In genomic region chr6:129133770-129134192, GRCh38 we compare ENCODE assay signal across 17 cellular contexts.
DNase-seq lines count a peak whose midpoint lies in the region; ATAC-seq, FAIRE-seq and TF ChIP-seq lines count a peak whose summit lies in the region.
"Had no signal": no experiment of that assay in that cellular context is flagged by ENCODE, and none has a peak within 500 bp of the region (broad histone marks: within the 10 kb centered on the region; RNA-seq: fewer than 3 reads in every experiment).

No MANE protein-coding gene starts in this region.

- WGBS in heart right ventricle, 2 donors, result 18 to 20% methylated on average over 5 of the region's 5 CpGs
- WGBS in small intestine, 3 donors, result 41 to 45% (median 42%) methylated on average over 5 of the region's 5 CpGs

- H3K9me3 ChIP-seq in heart right ventricle (no peaks in the 10 kb centered on the region), small intestine (ENCODE audit: control insufficient read depth, low read depth) (no peaks in the 10 kb centered on the region)

- no peak overlapping the region for H3K4me3 Mint-ChIP-seq in stimulated activated naive B cell treated with anti-CD40 and anti-IgM and Interleukin-4, amounts not matched to agents 10 μg/mL and 1 μg/mL and 100 μg/mL, for 72 hours
- H3K4me3 Mint-ChIP-seq: natural killer cell treated with Interleukin-12 subunit alpha and Interleukin-12 subunit beta and Interleukin-15 and Interleukin-18, amount 100 ng/mL, for 72 hours had no signal

- peak overlapping the region; percentile 36 to 92 (median 71) for H3K27ac ChIP-seq in heart right ventricle
- H3K27ac ChIP-seq in small intestine (ENCODE audit: low read depth in 1 of 2, low read length in 1 of 2), result no peak overlapping the region
- H3K27ac ChIP-seq: foreskin keratinocyte had no signal

- no peak overlapping the region for H3K4me3 ChIP-seq in choroid plexus epithelial cell (ENCODE audit: low read depth, low read length)
- H3K4me3 ChIP-seq in heart right ventricle, result no peak overlapping the region
- H3K4me3 ChIP-seq in small intestine (ENCODE audit: low read depth in 1 of 2, low read length in 2 of 2), result no peak overlapping the region
- H3K4me3 ChIP-seq: skin epidermis had no signal

- H3K36me3 ChIP-seq in heart right ventricle (no peaks in the 10 kb centered on the region), small intestine (ENCODE audit: control insufficient read depth in 2 of 2, insufficient read depth in 2 of 2, low read length in 2 of 2) (no peaks in the 10 kb centered on the region)

- TF ChIP-seq CTCF in choroid plexus epithelial cell (conservative IDR thresholded peaks at IDR 0.05; ENCODE audit: low read depth, low read length), result no peak
- no peak for TF ChIP-seq CTCF in heart right ventricle (IDR thresholded peaks at IDR 0.05)

- H3K27me3 ChIP-seq in heart right ventricle, result no peaks in the 10 kb centered on the region
- no peaks in the 10 kb centered on the region for H3K27me3 ChIP-seq in small intestine (ENCODE audit: control insufficient read depth in 2 of 2, insufficient read depth in 2 of 2, low read length in 2 of 2)
- H3K27me3 ChIP-seq: foreskin keratinocyte had no signal

- H3K9me3 Mint-ChIP-seq in stimulated activated naive B cell treated with anti-CD40 and anti-IgM and Interleukin-4, amounts not matched to agents 10 μg/mL and 1 μg/mL and 100 μg/mL, for 72 hours, result no peaks in the 10 kb centered on the region
- H3K9me3 Mint-ChIP-seq: natural killer cell treated with Interleukin-12 subunit alpha and Interleukin-12 subunit beta and Interleukin-15 and Interleukin-18, amount 100 ng/mL, for 72 hours had no signal

- FAIRE-seq in small intestine (lab: Jason Lieb, UNC), result no peak
- FAIRE-seq: D721Med, kidney had no signal

- ATAC-seq in heart right ventricle, result peak; percentile 37 to 81 (median 74)
- peak; percentile 70 for ATAC-seq in sciatic nerve
- no peak for ATAC-seq in stimulated activated naive B cell treated with anti-CD40 and anti-IgM and Interleukin-4, amounts not matched to agents 10 μg/mL and 1 μg/mL and 100 μg/mL, for 72 hours (replicated peaks)
- ATAC-seq: foreskin keratinocyte; natural killer cell treated with Interleukin-12 subunit alpha and Interleukin-12 subunit beta and Interleukin-15 and Interleukin-18, amount 100 ng/mL, for 72 hours had no signal

- intact Hi-C loops in heart right ventricle (cut with DNase I) (loop anchor here in 3 of 10 donors (2.0 to 10.0 kb wide), 5 partner anchors 17 to 249 kb away; partner anchors contain the start of gene LAMA2 (in 2 of the 3)), sciatic nerve (cut with DNase I) (no loop called here)

- no peaks in the 10 kb centered on the region for H3K36me3 Mint-ChIP-seq in stimulated activated naive B cell treated with anti-CD40 and anti-IgM and Interleukin-4, amounts not matched to agents 10 μg/mL and 1 μg/mL and 100 μg/mL, for 72 hours
- H3K36me3 Mint-ChIP-seq: natural killer cell treated with Interleukin-12 subunit alpha and Interleukin-12 subunit beta and Interleukin-15 and Interleukin-18, amount 100 ng/mL, for 72 hours had no signal

- no peaks in the 10 kb centered on the region for H3K4me1 Mint-ChIP-seq in stimulated activated naive B cell treated with anti-CD40 and anti-IgM and Interleukin-4, amounts not matched to agents 10 μg/mL and 1 μg/mL and 100 μg/mL, for 72 hours

- no peaks in the 10 kb centered on the region for H3K27me3 Mint-ChIP-seq in stimulated activated naive B cell treated with anti-CD40 and anti-IgM and Interleukin-4, amounts not matched to agents 10 μg/mL and 1 μg/mL and 100 μg/mL, for 72 hours

- H3K4me1 ChIP-seq in heart right ventricle, result peaks cover 8 to 90% (median 67%) of the 10 kb centered on the region in 9 donors
- H3K4me1 ChIP-seq in small intestine (ENCODE audit: control insufficient read depth in 2 of 2, insufficient read depth in 1 of 2, low read depth in 1 of 2, low read length in 1 of 2), result no peaks in the 10 kb centered on the region
- H3K4me1 ChIP-seq: foreskin keratinocyte had no signal

- no peak overlapping the region for H3K27ac Mint-ChIP-seq in stimulated activated naive B cell treated with anti-CD40 and anti-IgM and Interleukin-4, amounts not matched to agents 10 μg/mL and 1 μg/mL and 100 μg/mL, for 72 hours
- H3K27ac Mint-ChIP-seq: natural killer cell treated with Interleukin-12 subunit alpha and Interleukin-12 subunit beta and Interleukin-15 and Interleukin-18, amount 100 ng/mL, for 72 hours had no signal

- DNase-seq in AG08396 (ENCODE audit: low spot score) (peak; percentile 10), choroid plexus epithelial cell (ENCODE audit: low read depth) (peak; percentile 84), heart right ventricle (peak in 1 of 2 donors; percentile 10), sciatic nerve (ENCODE audit: low spot score) (no peak), small intestine (no peak), NCI-H2227 treated with DMSO at 0.1 percent for 48 hours (lab: John Stamatoyannopoulos, UW) (no peak), hippocampal formation (lab: John Stamatoyannopoulos, UW) (no peak)
- DNase-seq in stimulated activated naive B cell treated with anti-CD40 and anti-IgM and Interleukin-4, amounts not matched to agents 10 μg/mL and 1 μg/mL and 100 μg/mL, for 72 hours, result no peak
- DNase-seq: activated CD8-positive, alpha-beta memory T cell treated with anti-CD3 and anti-CD28 coated beads for 24 hours; activated gamma-delta T cell; foreskin keratinocyte; kidney; MM.1S; SIG-M5 had no signal

Comparison
In these comparisons a context has a peak if more than half of its experiments do, and no peak if none do; other contexts are left out.
1. DNase-seq: peak in AG08396 (single experiment) and choroid plexus epithelial cell (single experiment); none in sciatic nerve (single experiment), stimulated activated naive B cell treated with anti-CD40 and anti-IgM and Interleukin-4, amounts not matched to agents 10 μg/mL and 1 μg/mL and 100 μg/mL, for 72 hours (single experiment), small intestine (single experiment), NCI-H2227 treated with DMSO at 0.1 percent for 48 hours (single experiment) and hippocampal formation (0 of 2).
2. ATAC-seq: peak in heart right ventricle (8 of 8) and sciatic nerve (single experiment); none in stimulated activated naive B cell treated with anti-CD40 and anti-IgM and Interleukin-4, amounts not matched to agents 10 μg/mL and 1 μg/mL and 100 μg/mL, for 72 hours (0 of 2).
3. H3K27ac ChIP-seq: peak in heart right ventricle (10 of 10); none in small intestine (0 of 2).